In genomic region chr3:51995346-51996156, GRCh38 we compare ENCODE assay signal across 1 cellular context.
TF ChIP-seq lines count a peak whose summit lies in the region.

Gene RPL29 (minus strand): TSS chr3:51995895. CDS start chr3:51995461, 434 bp downstream.

TF ChIP-seq in HepG2, 621 proteins besides CTCF, POLR2A, EP300 and RAD21 (continued from another document and continues in another):
- TF ChIP-seq BCL3 (CRISPR knock-in tag; IDR thresholded peaks at IDR 0.05) (peak; percentile 49; the same call in 1 of the 2 replicates), RNF2 (conservative IDR thresholded peaks at IDR 0.05; ENCODE audit: low read depth) (no peak), HDAC6 (IDR thresholded peaks at IDR 0.05; ENCODE audit: low read depth, low read length) (no peak), NONO (IDR thresholded peaks at IDR 0.05) (no peak), NONO (CRISPR knock-in tag; conservative IDR thresholded peaks at IDR 0.05) (peak; percentile 97), ZMAT5 (CRISPR knock-in tag; IDR thresholded peaks at IDR 0.05; ENCODE audit: borderline replicate concordance, low read depth) (no peak), ZNF687 (CRISPR knock-in tag; IDR thresholded peaks at IDR 0.05) (peak; percentile 97), ZFX (CRISPR knock-in tag; IDR thresholded peaks at IDR 0.05; ENCODE audit: low read depth) (peak; percentile 89), ZNF251 (CRISPR knock-in tag; IDR thresholded peaks at IDR 0.05) (no peak), BATF2 (CRISPR knock-in tag; IDR thresholded peaks at IDR 0.05) (no peak; the same call in 1 of the 2 replicates), CENPBD1 (CRISPR knock-in tag; IDR thresholded peaks at IDR 0.05; ENCODE audit: borderline replicate concordance, low read depth) (no peak; the same call in 1 of the 2 replicates), HOXD1 (CRISPR knock-in tag; IDR thresholded peaks at IDR 0.05) (no peak; the same call in none of the 2 replicates), ZNF878 (CRISPR knock-in tag; IDR thresholded peaks at IDR 0.05) (peak; percentile 76; the same call in 1 of the 2 replicates), BCLAF1 (IDR thresholded peaks at IDR 0.05) (no peak), PAXIP1 (CRISPR knock-in tag; conservative IDR thresholded peaks at IDR 0.05) (peak; percentile 54; the same call in 1 of the 2 replicates), JARID2 (CRISPR knock-in tag; IDR thresholded peaks at IDR 0.05; ENCODE audit: insufficient replicate concordance) (no peak), ZNF639 (CRISPR knock-in tag; conservative IDR thresholded peaks at IDR 0.05) (peak; percentile 93), TEF (CRISPR knock-in tag; IDR thresholded peaks at IDR 0.05) (no peak), GLI4 (CRISPR knock-in tag; IDR thresholded peaks at IDR 0.05; ENCODE audit: borderline replicate concordance) (peak; percentile 50; the same call in 1 of the 2 replicates), ZBTB39 (CRISPR knock-in tag; IDR thresholded peaks at IDR 0.05) (0 out of 2 replicates have a peak, but pooled peaks have one; percentile 40), TCF7L2 (IDR thresholded peaks at IDR 0.05; ENCODE audit: low read depth, low read length) (no peak), ZNF564 (CRISPR knock-in tag; IDR thresholded peaks at IDR 0.05) (0 out of 2 replicates have a peak, but pooled peaks have one; percentile 43), ZNF772 (CRISPR knock-in tag; IDR thresholded peaks at IDR 0.05) (peak; percentile 60), ZXDC (CRISPR knock-in tag; IDR thresholded peaks at IDR 0.05) (peak; percentile 95), SCMH1 (CRISPR knock-in tag; IDR thresholded peaks at IDR 0.05; ENCODE audit: borderline replicate concordance) (no peak), CBX2 (IDR thresholded peaks at IDR 0.05; ENCODE audit: low read depth, low read length) (no peak), CBX2 (CRISPR knock-in tag; IDR thresholded peaks at IDR 0.05; ENCODE audit: low read depth) (no peak), FOXA1 (IDR thresholded peaks at IDR 0.05) (no peak), FOXA1 (CRISPR knock-in tag; IDR thresholded peaks at IDR 0.05) (peak; percentile 40), ZNF775 (CRISPR knock-in tag; IDR thresholded peaks at IDR 0.05; ENCODE audit: borderline replicate concordance) (peak; percentile 81; the same call in 1 of the 2 replicates), TFAP4 (IDR thresholded peaks at IDR 0.05; ENCODE audit: borderline replicate concordance, low read depth) (no peak), THAP7 (CRISPR knock-in tag; IDR thresholded peaks at IDR 0.05) (peak; percentile 85), FOXP1 (IDR thresholded peaks at IDR 0.05) (no peak), FOXP1 (CRISPR knock-in tag; IDR thresholded peaks at IDR 0.05) (no peak)
